ENCODE assay signal across 1 cellular context in the genomic region with DNA sequence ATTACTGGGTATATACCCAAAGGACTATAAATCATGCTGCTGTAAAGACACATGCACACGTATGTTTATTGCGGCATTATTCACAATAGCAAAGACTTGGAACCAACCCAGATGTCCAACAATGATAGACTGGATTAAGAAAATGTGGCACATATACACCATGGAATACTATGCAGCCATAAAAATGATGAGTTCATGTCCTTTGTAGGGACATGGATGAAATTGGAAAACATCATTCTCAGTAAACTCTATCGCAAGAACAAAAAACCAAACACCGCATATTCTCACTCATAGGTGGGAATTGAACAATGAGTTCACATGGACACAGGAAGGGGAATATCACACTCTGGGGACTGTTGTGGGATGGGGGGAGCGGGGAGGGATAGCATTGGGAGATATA.
A peak's percentile ranks its signal among the peaks of the same experiment; 100 is the strongest.
TF ChIP-seq lines count a peak whose summit lies in the region.
"Not testable (repeated sequence)": the region's sequence is repeated elsewhere in the genome, so short reads cannot be mapped to it uniquely, and the experiment has no call there.

No MANE protein-coding gene starts in this region.

- CTCF ChIA-PET in HEK293 (lab: Yijun Ruan, JAX) = interaction anchor here (0.6 kb wide), 1 partner anchor 142 kb away, joined by 4 read pairs; no protein-coding TSS in a partner anchor

- H3K36me3 ChIP-seq in HEK293 (ENCODE audit: control insufficient read depth in 2 of 2, insufficient read depth in 1 of 2, low read length in 2 of 2) = peaks cover 0 to 13% of the 10 kb centered on the region in 2 experiments

- POLR2A ChIA-PET in HEK293 (lab: Yijun Ruan, JAX) = not testable (repeated sequence)

- not testable (repeated sequence) for H3K4me3 ChIP-seq in HEK293 (ENCODE audit: low read depth, low read length)

- H3K4me1 ChIP-seq in HEK293 (ENCODE audit: control insufficient read depth, insufficient read depth, low read length) = not testable (repeated sequence)

- TF ChIP-seq CTCF in HEK293 (tag by site-specific recombination; IDR thresholded peaks at IDR 0.05) = not testable (repeated sequence)

- H3K27ac ChIP-seq in HEK293 (ENCODE audit: extremely low read depth, low read depth, low read length) = not testable (repeated sequence)

- not testable (repeated sequence) for H3K9me3 ChIP-seq in HEK293 (ENCODE audit: control insufficient read depth, insufficient read depth, low read depth, low read length)

TF ChIP-seq in HEK293, 187 proteins besides CTCF, POLR2A, EP300 and RAD21:
- TF ChIP-seq ZNF146 (tag by site-specific recombination; IDR thresholded peaks at IDR 0.05) = peak; percentile 92
